ENCODE assay signal across 16 cellular contexts in genomic region chr5:134110382-134110781, GRCh38. TPM values are rescaled to one million over a fixed set of nuclear protein-coding genes. Genes with fewer than 3 reads are reported as not detected.
DNase-seq lines count a peak whose midpoint lies in the region; ATAC-seq, FAIRE-seq and TF ChIP-seq lines count a peak whose summit lies in the region.
"Had no signal": no experiment of that assay in that cellular context is flagged by ENCODE, and none has a peak within 500 bp of the region (broad histone marks: within the 10 kb centered on the region; RNA-seq: fewer than 3 reads in every experiment).

No MANE protein-coding gene starts in this region.

- H3K9me3 Mint-ChIP-seq in activated CD4-positive, alpha-beta memory T cell treated with anti-CD3 and anti-CD28 coated beads for 36 hours: no peaks in the 10 kb centered on the region
- no peaks in the 10 kb centered on the region for H3K9me3 Mint-ChIP-seq in activated CD4-positive, alpha-beta memory T cell treated with anti-CD3 and anti-CD28 coated beads, Interleukin-2, amount 10 ng/mL, durations not matched to agents 7 days and 5 days
- no peaks in the 10 kb centered on the region for H3K9me3 Mint-ChIP-seq in activated T-cell treated with anti-CD3 and anti-CD28 coated beads, Interleukin-2, amount 50 U/mL, for 4 hours
- H3K9me3 Mint-ChIP-seq in naive thymus-derived CD8-positive, alpha-beta T cell: no peaks in the 10 kb centered on the region

- FAIRE-seq in GM12892 (lab: Jason Lieb, UNC): peak; percentile 27

- no peak for TF ChIP-seq EP300 in ovary (IDR thresholded peaks at IDR 0.05)

- CTCF ChIA-PET in activated CD4-positive, alpha-beta memory T cell treated with anti-CD3 and anti-CD28 coated beads for 36 hours (lab: Charles Lee): interaction anchor here (0.6 to 17.1 kb wide), 9 partner anchors 9 to 70 kb away, joined by 3 to 253 read pairs (median 4); partner anchors contain the start of gene SKP1
- CTCF ChIA-PET in activated CD4-positive, alpha-beta memory T cell treated with anti-CD3 and anti-CD28 coated beads, Interleukin-2, amount 10 ng/mL, durations not matched to agents 7 days and 5 days (lab: Charles Lee): interaction anchor here (0.6 to 5.1 kb wide), 4 partner anchors 10 to 417 kb away, joined by 3 to 74 read pairs (median 13); no protein-coding TSS in a partner anchor

- H3K27me3 ChIP-seq in ovary (no peaks in the 10 kb centered on the region), heart left ventricle (peaks cover 0 to 28% (median 16%) of the 10 kb centered on the region in 9 donors)

- TF ChIP-seq CTCF in ovary (IDR thresholded peaks at IDR 0.05): no peak
- no peak for TF ChIP-seq CTCF in heart left ventricle (IDR thresholded peaks at IDR 0.05)

- DNase-seq in activated CD4-positive, alpha-beta memory T cell treated with anti-CD3 and anti-CD28 coated beads for 36 hours: peak; percentile 64
- DNase-seq in activated CD4-positive, alpha-beta memory T cell treated with anti-CD3 and anti-CD28 coated beads, Interleukin-2, amount 10 ng/mL, durations not matched to agents 7 days and 5 days: no peak
- DNase-seq in GM12892 (ENCODE audit: insufficient read length) (no peak), caudate nucleus (lab: John Stamatoyannopoulos, UW) (no peak), ovary (no peak), heart left ventricle (no peak)
- no peak for DNase-seq in activated T-cell treated with anti-CD3 and anti-CD28 coated beads, Interleukin-2, amount 50 U/mL, for 4 hours
- DNase-seq in naive thymus-derived CD8-positive, alpha-beta T cell: no peak
- DNase-seq: amniotic stem cell, head of caudate nucleus, KBM-7, midbrain, NCI-H146, NCI-H774, occipital lobe had no signal

- POLR2A ChIA-PET in activated CD4-positive, alpha-beta memory T cell treated with anti-CD3 and anti-CD28 coated beads for 36 hours (lab: Charles Lee): interaction anchor here (0.6 to 6.2 kb wide), 5 partner anchors 10 to 115 kb away, joined by 4 to 43 read pairs (median 19); partner anchors contain the start of gene PPP2CA
- POLR2A ChIA-PET in activated CD4-positive, alpha-beta memory T cell treated with anti-CD3 and anti-CD28 coated beads, Interleukin-2, amount 10 ng/mL, durations not matched to agents 7 days and 5 days (lab: Charles Lee): interaction anchor here (0.6 to 6.3 kb wide), 8 partner anchors 10 to 107 kb away, joined by 3 to 35 read pairs (median 8); partner anchors contain the start of gene SKP1
- POLR2A ChIA-PET in naive thymus-derived CD8-positive, alpha-beta T cell (lab: Charles Lee): no interaction called here

- peak overlapping the region; percentile 5 for H3K4me3 Mint-ChIP-seq in activated CD4-positive, alpha-beta memory T cell treated with anti-CD3 and anti-CD28 coated beads for 36 hours
- no peak overlapping the region for H3K4me3 Mint-ChIP-seq in activated CD4-positive, alpha-beta memory T cell treated with anti-CD3 and anti-CD28 coated beads, Interleukin-2, amount 10 ng/mL, durations not matched to agents 7 days and 5 days
- H3K4me3 Mint-ChIP-seq in activated T-cell treated with anti-CD3 and anti-CD28 coated beads, Interleukin-2, amount 50 U/mL, for 4 hours: peak overlapping the region; percentile 21
- peak overlapping the region; percentile 42 to 99 (median 68) for H3K4me3 Mint-ChIP-seq in naive thymus-derived CD8-positive, alpha-beta T cell

- no peak for ATAC-seq in activated T-cell treated with anti-CD3 and anti-CD28 coated beads, Interleukin-2, amount 50 U/mL, for 4 hours
- no peak for ATAC-seq in naive thymus-derived CD8-positive, alpha-beta T cell
- no peak for ATAC-seq in heart left ventricle
- ATAC-seq: HCT116 had no signal

- TF ChIP-seq POLR2A in GM12892 (IDR thresholded peaks at IDR 0.05; ENCODE audit: low read depth, low read length): no peak
- no peak for TF ChIP-seq POLR2A in ovary (IDR thresholded peaks at IDR 0.05)
- TF ChIP-seq POLR2A in heart left ventricle (IDR thresholded peaks at IDR 0.05): no peak

- H3K36me3 Mint-ChIP-seq in activated CD4-positive, alpha-beta memory T cell treated with anti-CD3 and anti-CD28 coated beads for 36 hours: peaks cover 2% of the 10 kb centered on the region
- H3K36me3 Mint-ChIP-seq in activated CD4-positive, alpha-beta memory T cell treated with anti-CD3 and anti-CD28 coated beads, Interleukin-2, amount 10 ng/mL, durations not matched to agents 7 days and 5 days (ENCODE audit: low read depth): no peaks in the 10 kb centered on the region
- no peaks in the 10 kb centered on the region for H3K36me3 Mint-ChIP-seq in activated T-cell treated with anti-CD3 and anti-CD28 coated beads, Interleukin-2, amount 50 U/mL, for 4 hours (ENCODE audit: insufficient read depth)
- no peaks in the 10 kb centered on the region for H3K36me3 Mint-ChIP-seq in naive thymus-derived CD8-positive, alpha-beta T cell

- H3K4me1 ChIP-seq in ovary (ENCODE audit: insufficient read depth) (peaks cover 5% of the 10 kb centered on the region), heart left ventricle (peaks cover 0 to 19% (median 13%) of the 10 kb centered on the region in 12 donors)

- no peak overlapping the region for H3K27ac Mint-ChIP-seq in activated CD4-positive, alpha-beta memory T cell treated with anti-CD3 and anti-CD28 coated beads for 36 hours
- no peak overlapping the region for H3K27ac Mint-ChIP-seq in activated CD4-positive, alpha-beta memory T cell treated with anti-CD3 and anti-CD28 coated beads, Interleukin-2, amount 10 ng/mL, durations not matched to agents 7 days and 5 days
- peak overlapping the region; percentile 76 to 98 (median 90) for H3K27ac Mint-ChIP-seq in naive thymus-derived CD8-positive, alpha-beta T cell

- H3K9me3 ChIP-seq in ovary (no peaks in the 10 kb centered on the region), heart left ventricle (no peaks in the 10 kb centered on the region)

- WGBS in ovary, 3 donors: 81 to 82% (median 82%) methylated on average over 10 of the region's 10 CpGs
- 62 to 87% (median 76%) methylated on average over 10 of the region's 10 CpGs for whole genome bisulfite sequencing in heart left ventricle, 4 donors

- peaks cover 4% of the 10 kb centered on the region for H3K27me3 Mint-ChIP-seq in activated CD4-positive, alpha-beta memory T cell treated with anti-CD3 and anti-CD28 coated beads for 36 hours
- peaks cover 58% of the 10 kb centered on the region for H3K27me3 Mint-ChIP-seq in activated CD4-positive, alpha-beta memory T cell treated with anti-CD3 and anti-CD28 coated beads, Interleukin-2, amount 10 ng/mL, durations not matched to agents 7 days and 5 days
- H3K27me3 Mint-ChIP-seq in activated T-cell treated with anti-CD3 and anti-CD28 coated beads, Interleukin-2, amount 50 U/mL, for 4 hours (ENCODE audit: low read depth): no peaks in the 10 kb centered on the region
- H3K27me3 Mint-ChIP-seq in naive thymus-derived CD8-positive, alpha-beta T cell: peaks cover 0 to 4% (median 0%) of the 10 kb centered on the region in 5 donors

- H3K27ac ChIP-seq in caudate nucleus (ENCODE audit: low read depth, low read length) (no peak overlapping the region), ovary (no peak overlapping the region), heart left ventricle (no peak overlapping the region)

- intact Hi-C loops in activated CD4-positive, alpha-beta memory T cell treated with anti-CD3 and anti-CD28 coated beads for 36 hours (cut with micrococcal nuclease): no loop called here
- intact Hi-C loops in ovary (cut with DNase I): no loop called here
- intact Hi-C loops in heart left ventricle (cut with DNase I): no loop called here

- H3K4me1 Mint-ChIP-seq in activated CD4-positive, alpha-beta memory T cell treated with anti-CD3 and anti-CD28 coated beads for 36 hours (ENCODE audit: low read depth): peaks cover 60% of the 10 kb centered on the region
- H3K4me1 Mint-ChIP-seq in activated CD4-positive, alpha-beta memory T cell treated with anti-CD3 and anti-CD28 coated beads, Interleukin-2, amount 10 ng/mL, durations not matched to agents 7 days and 5 days: peaks cover 45% of the 10 kb centered on the region
- H3K4me1 Mint-ChIP-seq in activated T-cell treated with anti-CD3 and anti-CD28 coated beads, Interleukin-2, amount 50 U/mL, for 4 hours (ENCODE audit: low read depth): peaks cover 71% of the 10 kb centered on the region
- H3K4me1 Mint-ChIP-seq in naive thymus-derived CD8-positive, alpha-beta T cell: peaks cover 48 to 80% (median 74%) of the 10 kb centered on the region in 4 donors

- no peak overlapping the region for H3K4me3 ChIP-seq in ovary
- no peak overlapping the region for H3K4me3 ChIP-seq in heart left ventricle

- H3K36me3 ChIP-seq in ovary (no peaks in the 10 kb centered on the region), heart left ventricle (no peaks in the 10 kb centered on the region)

RNA-seq across cellular contexts. Expression of gene TCF7, which starts 4.1 kb away (rescaled TPM):
- total RNA-seq in activated CD4-positive, alpha-beta memory T cell treated with anti-CD3 and anti-CD28 coated beads for 36 hours: 10 to 100 TPM; 59.3 to 65.6 TPM
- 10 to 100 TPM; 19.2 to 21.9 TPM for total RNA-seq in activated CD4-positive, alpha-beta memory T cell treated with anti-CD3 and anti-CD28 coated beads, Interleukin-2, amount 10 ng/mL, durations not matched to agents 7 days and 5 days
- 39.3 TPM for polyA plus RNA-seq in GM12892 (2012; ENCODE audit: missing spikeins)
- total RNA-seq in activated T-cell treated with anti-CD3 and anti-CD28 coated beads, Interleukin-2, amount 50 U/mL, for 4 hours: 10 to 100 TPM; 34.4 to 49.7 (median 37.3) TPM
- total RNA-seq in naive thymus-derived CD8-positive, alpha-beta T cell: 100 to 1,000 TPM; 910 to 911 TPM
- polyA plus RNA-seq in naive thymus-derived CD8-positive, alpha-beta T cell: 100 to 1,000 TPM; 207 to 600 (median 328) TPM
- total RNA-seq in ovary: 10 to 100 TPM in 1 of 7 donors, 1 to 10 TPM in 6; 2.9 to 15.2 (median 4.2) TPM
- polyA plus RNA-seq in ovary: 1 to 10 TPM; 1.7 to 2.5 TPM
- total RNA-seq in heart left ventricle: 1 to 10 TPM in 8 of 9 donors, under 1 TPM in 1; 0.79 to 5.2 (median 2.6) TPM
- 1 to 10 TPM; 1.6 to 1.9 TPM for polyA plus RNA-seq in heart left ventricle
- total RNA-seq: occipital lobe had no signal

Comparison
In these comparisons a context has a peak if more than half of its experiments do, and no peak if none do; other contexts are left out.
1. H3K27ac Mint-ChIP-seq: peak in naive thymus-derived CD8-positive, alpha-beta T cell (10 of 10); none in activated CD4-positive, alpha-beta memory T cell treated with anti-CD3 and anti-CD28 coated beads for 36 hours (single experiment) and activated CD4-positive, alpha-beta memory T cell treated with anti-CD3 and anti-CD28 coated beads, Interleukin-2, amount 10 ng/mL, durations not matched to agents 7 days and 5 days (single experiment).
2. RNA of gene TCF7, which starts 4.1 kb away (total RNA-seq): 910 to 911 TPM in naive thymus-derived CD8-positive, alpha-beta T cell; 59.3 to 65.6 TPM in activated CD4-positive, alpha-beta memory T cell treated with anti-CD3 and anti-CD28 coated beads for 36 hours, 34.4 to 49.7 TPM in activated T-cell treated with anti-CD3 and anti-CD28 coated beads, Interleukin-2, amount 50 U/mL, for 4 hours, 19.2 to 21.9 TPM in activated CD4-positive, alpha-beta memory T cell treated with anti-CD3 and anti-CD28 coated beads, Interleukin-2, amount 10 ng/mL, durations not matched to agents 7 days and 5 days, 2.9 to 15.2 TPM in ovary and 0.79 to 5.2 TPM in heart left ventricle; every median in the first group is over 10 times any median in the second.